In the genomic region with DNA sequence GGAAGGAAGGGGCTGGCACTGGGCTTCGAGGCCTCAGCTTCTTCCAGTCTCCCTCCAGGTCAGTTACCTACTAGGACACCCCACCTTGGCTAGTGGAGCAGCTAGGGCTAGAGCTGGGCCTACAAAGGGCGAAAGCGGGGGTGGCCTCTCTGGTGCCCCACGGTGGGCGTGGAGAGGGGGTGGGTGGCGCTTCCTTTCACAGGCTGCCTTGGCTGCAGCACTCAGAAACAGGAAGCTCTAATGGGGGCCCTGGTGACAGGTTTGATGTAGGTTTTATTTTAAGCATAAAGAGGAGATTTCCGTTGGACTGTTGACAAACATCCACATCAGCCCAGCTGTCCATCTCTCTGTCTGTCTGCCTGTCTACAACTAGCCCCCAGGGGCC, we compare ENCODE assay signal across 1 cellular context.
TF ChIP-seq lines count a peak whose summit lies in the region.

No MANE protein-coding gene starts in this region.

TF ChIP-seq in HepG2, 621 proteins besides CTCF, POLR2A, EP300 and RAD21 (continued from another document):
- TF ChIP-seq ZNF350 (CRISPR knock-in tag; IDR thresholded peaks at IDR 0.05; ENCODE audit: borderline replicate concordance, low read depth), result no peak
- no peak for TF ChIP-seq CREB1 (IDR thresholded peaks at IDR 0.05)
- no peak for TF ChIP-seq CREB1 (CRISPR knock-in tag; IDR thresholded peaks at IDR 0.05)
- TF ChIP-seq, protein P1, sequence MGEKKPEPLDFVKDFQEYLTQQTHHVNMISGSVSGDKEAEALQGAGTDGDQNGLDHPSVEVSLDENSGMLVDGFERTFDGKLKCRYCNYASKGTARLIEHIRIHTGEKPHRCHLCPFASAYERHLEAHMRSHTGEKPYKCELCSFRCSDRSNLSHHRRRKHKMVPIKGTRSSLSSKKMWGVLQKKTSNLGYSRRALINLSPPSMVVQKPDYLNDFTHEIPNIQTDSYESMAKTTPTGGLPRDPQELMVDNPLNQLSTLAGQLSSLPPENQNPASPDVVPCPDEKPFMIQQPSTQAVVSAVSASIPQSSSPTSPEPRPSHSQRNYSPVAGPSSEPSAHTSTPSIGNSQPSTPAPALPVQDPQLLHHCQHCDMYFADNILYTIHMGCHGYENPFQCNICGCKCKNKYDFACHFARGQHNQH (CRISPR knock-in tag; IDR thresholded peaks at IDR 0.05), result no peak
- no peak for TF ChIP-seq MED13 (CRISPR knock-in tag; IDR thresholded peaks at IDR 0.05)
- TF ChIP-seq ZNF101 (CRISPR knock-in tag; IDR thresholded peaks at IDR 0.05; ENCODE audit: borderline replicate concordance, low read depth), result no peak
- no peak for TF ChIP-seq SRF (IDR thresholded peaks at IDR 0.05; ENCODE audit: low read depth, low read length)
